In the genomic region with DNA sequence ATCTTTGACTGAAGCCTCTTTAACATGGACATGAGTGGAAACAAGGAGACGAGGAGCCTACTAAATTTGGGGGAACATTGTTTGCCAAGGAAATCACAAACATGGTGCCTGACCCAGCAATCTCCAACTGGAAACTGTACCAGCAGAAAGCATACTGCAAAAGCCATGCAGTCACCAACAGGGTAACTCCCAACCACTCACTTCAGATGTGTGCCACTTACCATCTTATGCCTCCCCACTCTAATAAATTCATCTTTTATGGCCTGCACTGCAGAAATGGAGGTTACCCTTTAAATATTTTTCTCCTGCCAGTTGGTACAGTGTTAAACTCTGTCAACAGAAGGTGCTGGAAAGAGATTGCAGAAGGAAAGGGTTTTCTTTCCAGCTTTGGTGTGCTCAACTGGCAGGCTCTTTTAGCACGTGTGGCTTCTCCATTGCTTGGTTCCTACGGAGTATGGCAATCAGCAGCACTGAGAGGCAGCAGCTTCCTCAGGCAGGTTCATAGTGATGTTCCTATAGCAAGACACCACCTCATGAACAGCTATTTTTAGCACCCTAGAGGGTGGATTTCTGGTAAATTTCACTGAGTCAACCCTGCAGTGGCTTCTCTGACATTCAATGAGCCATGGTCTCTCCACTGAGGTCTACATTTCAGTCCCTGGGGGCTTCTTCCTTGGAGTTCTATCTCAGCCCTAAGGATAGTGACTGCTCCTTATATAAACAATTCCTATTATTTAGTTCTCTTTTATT, we compare ENCODE assay signal across 15 cellular contexts. TPM values are rescaled to one million over a fixed set of nuclear protein-coding genes. Genes with fewer than 3 reads are reported as not detected.
DNase-seq lines count a peak whose midpoint lies in the region; FAIRE-seq and TF ChIP-seq lines count a peak whose summit lies in the region.
"Had no signal": no experiment of that assay in that cellular context is flagged by ENCODE, and none has a peak within 500 bp of the region (broad histone marks: within the 10 kb centered on the region; RNA-seq: fewer than 3 reads in every experiment).

No MANE protein-coding gene starts in this region.

- H3K27ac ChIP-seq in GM23248, result no peak overlapping the region
- no peak overlapping the region for H3K27ac ChIP-seq in ascending aorta
- H3K27ac ChIP-seq: body of pancreas, hepatocyte, neutrophil had no signal

- H3K4me1 Mint-ChIP-seq in T-helper 2 cell treated with Interferon-gamma antibody and Interleukin-4, amounts not matched to agents 5 μg/mL and 100 μg/mL, for 36 hours (ENCODE audit: low read depth), result peaks cover 3% of the 10 kb centered on the region
- H3K4me1 Mint-ChIP-seq: B cell, IgD-negative memory B cell had no signal

- in situ Hi-C loops in GM23248 (cut with MboI), result no loop called here
- in situ Hi-C loops in KBM-7 (cut with MboI; ENCODE audit: low pct_unique_long_range_greater_than_20kb, low sequenced_read_pairs), result no loop called here

- no peaks in the 10 kb centered on the region for H3K9me3 Mint-ChIP-seq in T-helper 2 cell treated with Interferon-gamma antibody and Interleukin-4, amounts not matched to agents 5 μg/mL and 100 μg/mL, for 36 hours
- H3K9me3 Mint-ChIP-seq: IgD-negative memory B cell had no signal

- H3K27ac Mint-ChIP-seq in T-helper 2 cell treated with Interferon-gamma antibody and Interleukin-4, amounts not matched to agents 5 μg/mL and 100 μg/mL, for 36 hours, result no peak overlapping the region
- H3K27ac Mint-ChIP-seq: B cell, IgD-negative memory B cell had no signal

- H3K27me3 Mint-ChIP-seq in T-helper 2 cell treated with Interferon-gamma antibody and Interleukin-4, amounts not matched to agents 5 μg/mL and 100 μg/mL, for 36 hours (ENCODE audit: low read depth), result peaks cover 7% of the 10 kb centered on the region
- H3K27me3 Mint-ChIP-seq: B cell, IgD-negative memory B cell had no signal

- H3K4me2 ChIP-seq in GM23248 (ENCODE audit: unreplicated experiment), result no peak overlapping the region
- H3K4me2 ChIP-seq: hepatocyte had no signal

- no peaks in the 10 kb centered on the region for H4K20me1 ChIP-seq in GM23248 (ENCODE audit: insufficient read depth)

- H3K4me3 ChIP-seq in GM23248 (no peak overlapping the region), ascending aorta (no peak overlapping the region)
- H3K4me3 ChIP-seq: body of pancreas, hepatocyte had no signal

- H3K79me2 ChIP-seq in GM23248 (ENCODE audit: insufficient read depth), result no peaks in the 10 kb centered on the region
- H3K79me2 ChIP-seq: hepatocyte had no signal

- H3K27me3 ChIP-seq in GM23248 (replicated peaks; ENCODE audit: insufficient read depth) (no peaks in the 10 kb centered on the region), ascending aorta (no peaks in the 10 kb centered on the region)
- H3K27me3 ChIP-seq: body of pancreas, hepatocyte, neutrophil had no signal

- H2AFZ ChIP-seq in GM23248, result no peak overlapping the region
- H2AFZ ChIP-seq: hepatocyte had no signal

- no peak for TF ChIP-seq POLR2A in GM12892 (IDR thresholded peaks at IDR 0.05; ENCODE audit: low read depth, low read length)

- no peak overlapping the region for H3K9ac ChIP-seq in GM23248

- TF ChIP-seq CTCF in ascending aorta (IDR thresholded peaks at IDR 0.05), result no peak

- H3K9me3 ChIP-seq in GM23248 (ENCODE audit: low read depth), result no peaks in the 10 kb centered on the region
- no peaks in the 10 kb centered on the region for H3K9me3 ChIP-seq in ascending aorta
- H3K9me3 ChIP-seq: body of pancreas, neutrophil had no signal

- no peak for DNase-seq in GM12892 (ENCODE audit: insufficient read length)
- DNase-seq in GM23248, result peak; percentile 19
- peak; percentile 8 for DNase-seq in RCC 7860 (ENCODE audit: low spot score)
- peak; percentile 28 for DNase-seq in fibroblast of peridontal ligament (ENCODE audit: extremely low read depth)
- no peak for DNase-seq in ascending aorta (ENCODE audit: low spot score in 2 of 2)
- no peak for DNase-seq in KBM-7
- no peak for DNase-seq in HTR-8/SVneo (ENCODE audit: insufficient read length, low spot score)
- no peak for DNase-seq in T-helper 2 cell treated with Interferon-gamma antibody and Interleukin-4, amounts not matched to agents 5 μg/mL and 100 μg/mL, for 36 hours (ENCODE audit: low spot score)
- DNase-seq: body of pancreas, NCI-H2029 treated with DMSO at 0.1 percent for 48 hours had no signal

- H3K4me1 ChIP-seq in GM23248 (ENCODE audit: insufficient read depth), result 0 out of 2 replicates have a peak, but pooled peaks cover 7% of the 10 kb centered on the region
- H3K4me1 ChIP-seq in ascending aorta, result no peaks in the 10 kb centered on the region
- H3K4me1 ChIP-seq: body of pancreas had no signal

- H3F3A ChIP-seq in GM23248 (ENCODE audit: insufficient read depth), result no peaks in the 10 kb centered on the region

- 66 to 70% methylated on average over 3 of the region's 3 CpGs for WGBS in GM23248 (ENCODE audit: low coverage in 1 of 2, low lambda C conversion rate in 2 of 2, missing lambda C conversion rate in 2 of 2), 2 experiments

- intact Hi-C loops in ascending aorta (cut with DNase I), result no loop called here

- H3K9me2 ChIP-seq in GM23248 (ENCODE audit: insufficient read depth), result no peaks in the 10 kb centered on the region

- no peaks in the 10 kb centered on the region for H3K36me3 ChIP-seq in GM23248 (ENCODE audit: low read depth)
- no peaks in the 10 kb centered on the region for H3K36me3 ChIP-seq in ascending aorta
- H3K36me3 ChIP-seq: neutrophil had no signal

- no peak overlapping the region for H3K4me3 Mint-ChIP-seq in T-helper 2 cell treated with Interferon-gamma antibody and Interleukin-4, amounts not matched to agents 5 μg/mL and 100 μg/mL, for 36 hours
- H3K4me3 Mint-ChIP-seq: B cell, IgD-negative memory B cell had no signal

- no peaks in the 10 kb centered on the region for H3K36me3 Mint-ChIP-seq in T-helper 2 cell treated with Interferon-gamma antibody and Interleukin-4, amounts not matched to agents 5 μg/mL and 100 μg/mL, for 36 hours (ENCODE audit: low read depth)

- peak; percentile 67 for FAIRE-seq in GM12892 (lab: Jason Lieb, UNC)
- no peak for FAIRE-seq in RCC 7860 (lab: Jason Lieb, UNC)
- no peak for FAIRE-seq in HTR-8/SVneo (lab: Jason Lieb, UNC)
- FAIRE-seq: GM18507 had no signal

RNA-seq across cellular contexts. Expression of gene MIR17HG, which starts 21.4 kb away (rescaled TPM):
- 8.7 TPM for polyA plus RNA-seq in GM12892 (2012; ENCODE audit: missing spikeins)
- total RNA-seq in GM23248 (2014; rRNA removed; shearing (Covaris generic)), result 0.43 and 2.5 TPM in 2 replicates
- polyA plus RNA-seq in GM23248 (2016; fragmentation: Nextera tagmentation; extraction: Ambion mirVana), result 0.20 and 0.27 TPM in 2 replicates
- not detected for total RNA-seq in ascending aorta

RNA-seq across cellular contexts. Expression of gene GPC5, which starts 29.6 kb away (rescaled TPM):
- polyA plus RNA-seq in GM12892 (2012; ENCODE audit: missing spikeins), result 2.7 TPM
- total RNA-seq in GM23248 (2014; rRNA removed; shearing (Covaris generic)), result 0.32 TPM in 1 of 2 replicates, not detected in the other
- polyA plus RNA-seq in GM23248 (2016; fragmentation: Nextera tagmentation; extraction: Ambion mirVana), result not detected in 2 replicates
- not detected for total RNA-seq in ascending aorta
- total RNA-seq: body of pancreas had no signal

Comparison
In these comparisons a context has a peak if more than half of its experiments do, and no peak if none do; other contexts are left out.
1. DNase-seq: peak in GM23248 (single experiment), RCC 7860 (single experiment) and fibroblast of peridontal ligament (single experiment); none in GM12892 (single experiment), ascending aorta (0 of 2), KBM-7 (single experiment), HTR-8/SVneo (single experiment) and T-helper 2 cell treated with Interferon-gamma antibody and Interleukin-4, amounts not matched to agents 5 μg/mL and 100 μg/mL, for 36 hours (single experiment).